ENCODE assay signal across 7 cellular contexts in genomic region chr5:177477701-177478477, GRCh38. TPM values are rescaled to one million over a fixed set of nuclear protein-coding genes. Genes with fewer than 3 reads are reported as not detected.
DNase-seq lines count a peak whose midpoint lies in the region; ATAC-seq lines count a peak whose summit lies in the region.
"Had no signal": no experiment of that assay in that cellular context is flagged by ENCODE, and none has a peak within 500 bp of the region (broad histone marks: within the 10 kb centered on the region; RNA-seq: fewer than 3 reads in every experiment).

No MANE protein-coding gene starts in this region.

- H3K4me1 Mint-ChIP-seq in naive thymus-derived CD4-positive, alpha-beta T cell = peaks cover 31 to 49% (median 44%) of the 10 kb centered on the region in 7 donors

- H3K9me3 ChIP-seq in BLaER1 = no peaks in the 10 kb centered on the region
- no peaks in the 10 kb centered on the region for H3K9me3 ChIP-seq in SK-N-MC (ENCODE audit: low read depth, low read length)
- H3K9me3 ChIP-seq in naive thymus-derived CD4-positive, alpha-beta T cell (ENCODE audit: control insufficient read depth in 2 of 3, low read length in 3 of 3) = no peaks in the 10 kb centered on the region

- no peaks in the 10 kb centered on the region for H3K27me3 ChIP-seq in BLaER1
- no peaks in the 10 kb centered on the region for H3K27me3 ChIP-seq in naive thymus-derived CD4-positive, alpha-beta T cell (ENCODE audit: control insufficient read depth in 2 of 2, insufficient read depth in 2 of 2, low read length in 2 of 2)

- peaks cover 0 to 5% (median 0%) of the 10 kb centered on the region in 5 donors for H3K36me3 Mint-ChIP-seq in naive thymus-derived CD4-positive, alpha-beta T cell

- H3K36me3 ChIP-seq in BLaER1 (peaks cover 18% of the 10 kb centered on the region), SK-N-MC (ENCODE audit: insufficient read depth, low read length) (no peaks in the 10 kb centered on the region; the same call in 1 of the 2 replicates)
- no peaks in the 10 kb centered on the region for H3K36me3 ChIP-seq in naive thymus-derived CD4-positive, alpha-beta T cell (ENCODE audit: control insufficient read depth in 2 of 3, insufficient read depth in 3 of 3, low read length in 3 of 3)

- peaks cover 0 to 9% (median 0%) of the 10 kb centered on the region in 5 donors for H3K27me3 Mint-ChIP-seq in naive thymus-derived CD4-positive, alpha-beta T cell

- ATAC-seq in naive thymus-derived CD4-positive, alpha-beta T cell = no peak
- ATAC-seq in HG03457 (IDR thresholded peaks at IDR 0.05; ENCODE audit: unreplicated experiment) = no peak

- H3K27ac Mint-ChIP-seq in naive thymus-derived CD4-positive, alpha-beta T cell = peak overlapping the region in 6 of 9 donors; percentile 19 to 93 (median 74)

- peak overlapping the region; percentile 77 for H3K4me2 ChIP-seq in BLaER1

- POLR2A ChIA-PET in naive thymus-derived CD4-positive, alpha-beta T cell (lab: Charles Lee) = interaction anchor here (1.4 to 1.7 kb wide), 2 partner anchors 20 to 22 kb away, joined by 4 to 5 read pairs; partner anchors contain the start of gene PDLIM7

- no peak overlapping the region for H3K4me3 ChIP-seq in BLaER1
- H3K4me3 ChIP-seq in SK-N-MC = no peak overlapping the region
- H3K4me3 ChIP-seq in naive thymus-derived CD4-positive, alpha-beta T cell (ENCODE audit: low read length) = no peak overlapping the region

- 0 out of 2 replicates have a peak, but pooled peaks cover 10% of the 10 kb centered on the region for H4K20me1 ChIP-seq in BLaER1

- H3K9me3 Mint-ChIP-seq in naive thymus-derived CD4-positive, alpha-beta T cell = no peaks in the 10 kb centered on the region

- intact Hi-C loops in naive thymus-derived CD4-positive, alpha-beta T cell (cut with micrococcal nuclease) = loop anchor here in 1 of 2 donors (2.0 kb wide), 1 partner anchor 23 kb away; no protein-coding TSS in a partner anchor

- CTCF ChIA-PET in naive thymus-derived CD4-positive, alpha-beta T cell (lab: Charles Lee) = interaction anchor here (0.8 to 1.6 kb wide), 4 partner anchors 22 to 73 kb away, joined by 3 to 4 read pairs (median 3); no protein-coding TSS in a partner anchor

- DNase-seq in SK-N-MC (ENCODE audit: low read depth, low spot score) (no peak), cortex of kidney (lab: John Stamatoyannopoulos, UW) (no peak), EL (no peak)
- DNase-seq in naive thymus-derived CD4-positive, alpha-beta T cell = no peak
- DNase-seq: stimulated activated CD4-positive, alpha-beta T cell treated with anti-CD3 and anti-CD28 coated beads, Interleukin-12 subunit alpha, Interleukin-12 subunit beta, amount 100 ng/mL, for 4 hours had no signal

- peak overlapping the region; percentile 80 for H3K27ac ChIP-seq in BLaER1
- peak overlapping the region; percentile 60 for H3K27ac ChIP-seq in SK-N-MC
- H3K27ac ChIP-seq in naive thymus-derived CD4-positive, alpha-beta T cell (ENCODE audit: low read depth, low read length) = no peak overlapping the region

- peaks cover 62% of the 10 kb centered on the region for H3K4me1 ChIP-seq in BLaER1
- H3K4me1 ChIP-seq in naive thymus-derived CD4-positive, alpha-beta T cell (ENCODE audit: control insufficient read depth in 2 of 2, insufficient read depth in 2 of 2, low read length in 2 of 2) = peaks cover 0 to 24% of the 10 kb centered on the region in 2 donors

- H3K9ac ChIP-seq in BLaER1 (peak overlapping the region; percentile 55), SK-N-MC (ENCODE audit: insufficient read length) (no peak overlapping the region)

- H3K4me3 Mint-ChIP-seq in naive thymus-derived CD4-positive, alpha-beta T cell = no peak overlapping the region

RNA-seq across cellular contexts. Expression of gene DBN1, which starts 4.5 kb away (rescaled TPM):
- 1 to 10 TPM; 1.2 to 8.8 (median 5.7) TPM for total RNA-seq in naive thymus-derived CD4-positive, alpha-beta T cell
- 1 to 10 TPM in 1 of 2 donors, under 1 TPM in 1; 0.64 to 2.2 TPM for polyA plus RNA-seq in naive thymus-derived CD4-positive, alpha-beta T cell

RNA-seq across cellular contexts. Expression of gene PDLIM7, which starts 19.5 kb away (rescaled TPM):
- 10 to 100 TPM in 3 of 5 experiments, 1 to 10 TPM in 2; 4.1 to 63.2 (median 11.9) TPM for total RNA-seq in naive thymus-derived CD4-positive, alpha-beta T cell
- 1 to 10 TPM; 2.7 to 4.5 TPM for polyA plus RNA-seq in naive thymus-derived CD4-positive, alpha-beta T cell

RNA-seq across cellular contexts. Expression of gene PRR7, which starts 31.3 kb away (rescaled TPM):
- 10 to 100 TPM in 2 of 5 experiments, 1 to 10 TPM in 3; 6.4 to 31.8 (median 6.8) TPM for total RNA-seq in naive thymus-derived CD4-positive, alpha-beta T cell
- 10 to 100 TPM; 11.7 to 19.4 TPM for polyA plus RNA-seq in naive thymus-derived CD4-positive, alpha-beta T cell

RNA-seq across cellular contexts. Expression of gene DOK3, which starts 31.7 kb away (rescaled TPM):
- total RNA-seq in naive thymus-derived CD4-positive, alpha-beta T cell = 10 to 100 TPM in 1 of 5 experiments, 1 to 10 TPM in 4; 2.4 to 67.1 (median 6.0) TPM
- polyA plus RNA-seq in naive thymus-derived CD4-positive, alpha-beta T cell = under 1 TPM; 0.09 to 0.25 TPM

RNA-seq across cellular contexts. Expression of gene DDX41, which starts 38.9 kb away (rescaled TPM):
- 100 to 1,000 TPM in 1 of 5 experiments, 10 to 100 TPM in 4; 65.8 to 126 (median 76.1) TPM for total RNA-seq in naive thymus-derived CD4-positive, alpha-beta T cell
- polyA plus RNA-seq in naive thymus-derived CD4-positive, alpha-beta T cell = 10 to 100 TPM; 39.2 to 54.6 TPM
